In genomic region chr1:29211086-29212030, GRCh38 we compare ENCODE assay signal across 18 cellular contexts. TPM values are rescaled to one million over a fixed set of nuclear protein-coding genes. Genes with fewer than 3 reads are reported as not detected.
DNase-seq lines count a peak whose midpoint lies in the region; ATAC-seq, FAIRE-seq and TF ChIP-seq lines count a peak whose summit lies in the region.
"Had no signal": no experiment of that assay in that cellular context is flagged by ENCODE, and none has a peak within 500 bp of the region (broad histone marks: within the 10 kb centered on the region; RNA-seq: fewer than 3 reads in every experiment).

No MANE protein-coding gene starts in this region.

- WGBS in K562 (ENCODE audit: insufficient coverage, low coverage, missing lambda C conversion rate), result 92% methylated on average over 12 of the region's 12 CpGs

- no peak for TF ChIP-seq RAD21 in K562 (CRISPR knock-in tag; conservative IDR thresholded peaks at IDR 0.05 in 1 of 2, IDR thresholded peaks at IDR 0.05 in 1 of 2)

- H3K4me3 ChIP-seq in K562, result no peak overlapping the region
- H3K4me3 ChIP-seq in osteoblast (ENCODE audit: insufficient read depth, low read length), result no peak overlapping the region
- H3K4me3 ChIP-seq: BLaER1, left ventricle myocardium inferior, SK-N-MC, transverse colon had no signal

- H3K27ac ChIP-seq in K562 (ENCODE audit: extremely low read depth, low read depth, low read length) (no peak overlapping the region), osteoblast (ENCODE audit: low read depth, low read length) (no peak overlapping the region)
- H3K27ac ChIP-seq: BLaER1, left ventricle myocardium inferior, SK-N-MC, transverse colon had no signal

- no peak overlapping the region for H3K9ac ChIP-seq in K562 (ENCODE audit: insufficient read depth in 1 of 2, low read depth in 2 of 2, low read length in 2 of 2)
- H3K9ac ChIP-seq: BLaER1 had no signal

- H4K20me1 ChIP-seq in K562 (replicated peaks; ENCODE audit: control insufficient read depth, insufficient read depth, low read length) (no peaks in the 10 kb centered on the region), osteoblast (ENCODE audit: insufficient read depth, low read length) (no peaks in the 10 kb centered on the region)
- H4K20me1 ChIP-seq: BLaER1 had no signal

- peaks cover 72% of the 10 kb centered on the region for H3K36me3 ChIP-seq in K562 (ENCODE audit: control insufficient read depth, insufficient read depth, low read length)
- H3K36me3 ChIP-seq in osteoblast (ENCODE audit: insufficient read depth, low read length), result peaks cover 53% of the 10 kb centered on the region

- no peak for TF ChIP-seq POLR2A in K562 (conservative IDR thresholded peaks at IDR 0.05)

- H3K4me2 ChIP-seq in K562 (ENCODE audit: insufficient read depth, low read length) (no peak overlapping the region), osteoblast (ENCODE audit: insufficient read depth, low read length) (no peak overlapping the region)
- H3K4me2 ChIP-seq: BLaER1 had no signal

- POLR2A ChIA-PET in K562 (lab: Yijun Ruan, JAX), result interaction anchor here (0.6 kb wide), 1 partner anchor 1562 kb away, joined by 3 read pairs; no protein-coding TSS in a partner anchor

- no peak for TF ChIP-seq CTCF in K562 (IDR thresholded peaks at IDR 0.05 in 2 of 3, conservative IDR thresholded peaks at IDR 0.05 in 1 of 3; ENCODE audit: insufficient read depth in 2 of 3, low read depth in 1 of 3, low read length in 3 of 3)
- no peak for TF ChIP-seq CTCF in osteoblast (IDR thresholded peaks at IDR 0.05; ENCODE audit: extremely low read depth, low read depth, low read length)

- H3K27me3 ChIP-seq in K562 (ENCODE audit: control insufficient read depth in 2 of 2, insufficient read depth in 2 of 2, low read length in 2 of 2) (no peaks in the 10 kb centered on the region), osteoblast (ENCODE audit: insufficient read depth, low read length) (no peaks in the 10 kb centered on the region)
- H3K27me3 ChIP-seq: BLaER1, transverse colon had no signal

- intact Hi-C loops in K562 (cut with micrococcal nuclease), result no loop called here

- in situ Hi-C loops in K562 (cut with MboI), result no loop called here

- no peak for FAIRE-seq in K562 (lab: Jason Lieb, UNC)
- FAIRE-seq: frontal cortex, small intestine had no signal

- DNase-seq in GM04503 (ENCODE audit: low read depth), result peak; percentile 52
- peak; percentile 2 for DNase-seq in NCI-H1694 treated with DMSO at 0.1 percent for 48 hours (lab: John Stamatoyannopoulos, UW)
- DNase-seq in K562 (ENCODE audit: extremely low read depth in 1 of 4, low spot score in 3 of 4), result no peak
- DNase-seq in osteoblast (ENCODE audit: insufficient read length, low spot score, missing footprints), result peak; percentile 79
- no peak for DNase-seq in activated gamma-delta T cell treated with Interleukin-2 at 50 U/mL for 16 hours
- DNase-seq: activated T-cell treated with anti-CD3 and anti-CD28 coated beads, Interleukin-2, amount 50 U/mL, for 24 hours; effector memory CD4-positive, alpha-beta T cell; Karpas-422; left ventricle myocardium inferior; NCI-H345; small intestine; transverse colon had no signal

- H3K4me1 ChIP-seq in K562 (replicated peaks in 1 of 2; ENCODE audit: control insufficient read depth in 2 of 2, insufficient read depth in 2 of 2, low read length in 2 of 2) (peaks cover 20% of the 10 kb centered on the region in 2 experiments; a peak in 4 of 5 replicates), osteoblast (ENCODE audit: insufficient read depth, low read length) (peaks cover 9% of the 10 kb centered on the region)
- H3K4me1 ChIP-seq: BLaER1, transverse colon had no signal

- CTCF ChIA-PET in K562 (lab: Yijun Ruan, JAX; ENCODE audit: low intra/inter-chr PET ratio), result no interaction called here

- no peaks in the 10 kb centered on the region for H3K79me2 ChIP-seq in K562 (ENCODE audit: control insufficient read depth, insufficient read depth, low read length)
- no peaks in the 10 kb centered on the region for H3K79me2 ChIP-seq in osteoblast (ENCODE audit: insufficient read depth, low read length)

- H3K9me3 ChIP-seq in K562 (replicated peaks; ENCODE audit: control insufficient read depth, insufficient read depth, low read depth, low read length) (no peaks in the 10 kb centered on the region), osteoblast (ENCODE audit: low read depth, low read length) (no peaks in the 10 kb centered on the region)
- H3K9me3 ChIP-seq: BLaER1, left ventricle myocardium inferior, transverse colon had no signal

- H2AFZ ChIP-seq in K562 (ENCODE audit: low read depth, low read length) (no peak overlapping the region), osteoblast (ENCODE audit: low read length) (no peak overlapping the region)

- no TSS peak for BruUV-seq in K562 (replicated peaks; lab: Mats Ljungman, UMichigan)

- TF ChIP-seq EP300 in K562 (IDR thresholded peaks at IDR 0.05; ENCODE audit: low read length), result no peak

- no peaks in the 10 kb centered on the region for H3K9me1 ChIP-seq in K562 (ENCODE audit: control insufficient read depth, insufficient read depth, low read length)

- ATAC-seq in K562 (no peak), GM19452 (IDR thresholded peaks at IDR 0.05; ENCODE audit: unreplicated experiment) (no peak), GM18907 (IDR thresholded peaks at IDR 0.05; ENCODE audit: unreplicated experiment) (no peak)
- ATAC-seq: Panc1 had no signal

TF ChIP-seq in K562, 482 proteins besides CTCF, POLR2A, EP300 and RAD21 (continues in another document):
- TF ChIP-seq ZNF695 (CRISPR knock-in tag; IDR thresholded peaks at IDR 0.05), result no peak

RNA-seq across cellular contexts. Expression of gene MECR, which starts 19.4 kb away (rescaled TPM):
- 106 and 162 TPM in 2 replicates for total RNA-seq in K562 (2011; cell fraction: chromatin; rRNA removed; ENCODE audit: low replicate concordance)
- total RNA-seq in K562 (2011; cell fraction: nucleolus; rRNA removed), result 106 and 111 TPM in 2 replicates
- total RNA-seq in K562 (2011; cell fraction: nucleoplasm; rRNA removed), result 98.9 and 104 TPM in 2 replicates
- total RNA-seq in K562 (2014; rRNA removed) (42.9 and 48.1 TPM in 2 replicates), K562 (2014; rRNA removed; fragmentation: Illumina TruSeq; extraction: Trizol) (29.2 and 35.9 TPM in 2 replicates), K562 (2015; rRNA removed; fragmentation: Illumina TruSeq; extraction: Trizol) (27.5 and 30.4 TPM in 2 replicates), K562 (2021) (48.8 and 51.2 TPM in 2 replicates), osteoblast (23.5 and 25.6 TPM in 2 replicates)
- polyA plus RNA-seq in K562 (2011; rRNA removed) (43.7 and 57.2 TPM in 2 replicates), K562 (2014; fragmentation: Illumina TruSeq; extraction: Trizol) (52.8 and 58.3 TPM in 2 replicates), K562 (2014; fragmentation: Nextera tagmentation; extraction: Ambion mirVana) (10 to 100 TPM; 10.4 to 18.0 TPM), K562 (2014; rRNA removed) (58.6 and 61.2 TPM in 2 replicates)
- polyA plus RNA-seq in K562 (2011; cell fraction: cytosol; rRNA removed), result 46.1 and 47.4 TPM in 2 replicates
- 51.0 and 58.5 TPM in 2 replicates for polyA plus RNA-seq in K562 (2011; cell fraction: nucleus; rRNA removed)
- 39.0 and 47.8 TPM in 2 replicates for polyA plus RNA-seq in K562 (2012)
- polyA minus RNA-seq in K562 (2011; rRNA and poly(A)+ RNA removed), result 44.6 and 48.9 TPM in 2 replicates
- 25.6 and 31.0 TPM in 2 replicates for polyA minus RNA-seq in K562 (2011; cell fraction: cytosol; rRNA and poly(A)+ RNA removed)
- polyA minus RNA-seq in K562 (2011; cell fraction: nucleus; rRNA and poly(A)+ RNA removed), result 33.3 and 39.5 TPM in 2 replicates

RNA-seq across cellular contexts. Expression of gene PTPRU, which starts 25.0 kb away (rescaled TPM):
- 4.9 and 9.4 TPM in 2 replicates for total RNA-seq in K562 (2011; cell fraction: chromatin; rRNA removed; ENCODE audit: low replicate concordance)
- 10.3 and 12.5 TPM in 2 replicates for total RNA-seq in K562 (2011; cell fraction: nucleolus; rRNA removed)
- total RNA-seq in K562 (2011; cell fraction: nucleoplasm; rRNA removed), result 6.5 and 6.9 TPM in 2 replicates
- 2.9 and 4.3 TPM in 2 replicates for total RNA-seq in K562 (2014; rRNA removed)
- total RNA-seq in K562 (2014; rRNA removed; fragmentation: Illumina TruSeq; extraction: Trizol), result 0.22 and 0.44 TPM in 2 replicates
- 0.64 and 1.0 TPM in 2 replicates for total RNA-seq in K562 (2015; rRNA removed; fragmentation: Illumina TruSeq; extraction: Trizol)
- 2.7 and 3.1 TPM in 2 replicates for total RNA-seq in K562 (2021)
- 0.92 and 4.0 TPM in 2 replicates for polyA plus RNA-seq in K562 (2011; rRNA removed)
- polyA plus RNA-seq in K562 (2011; cell fraction: cytosol; rRNA removed), result 2.5 and 3.9 TPM in 2 replicates
- 6.1 and 10.5 TPM in 2 replicates for polyA plus RNA-seq in K562 (2011; cell fraction: nucleus; rRNA removed)
- polyA plus RNA-seq in K562 (2012), result 2.2 and 4.7 TPM in 2 replicates
- 1.3 and 1.7 TPM in 2 replicates for polyA plus RNA-seq in K562 (2014; fragmentation: Illumina TruSeq; extraction: Trizol)
- polyA plus RNA-seq in K562 (2014; fragmentation: Nextera tagmentation; extraction: Ambion mirVana), result under 1 TPM; 0.01 to 0.03 TPM
- polyA plus RNA-seq in K562 (2014; rRNA removed), result 1.5 and 2.5 TPM in 2 replicates
- polyA minus RNA-seq in K562 (2011; rRNA and poly(A)+ RNA removed), result 0.91 and 2.5 TPM in 2 replicates
- polyA minus RNA-seq in K562 (2011; cell fraction: cytosol; rRNA and poly(A)+ RNA removed), result 1.7 and 6.4 TPM in 2 replicates
- 3.6 and 6.8 TPM in 2 replicates for polyA minus RNA-seq in K562 (2011; cell fraction: nucleus; rRNA and poly(A)+ RNA removed)
- total RNA-seq in osteoblast, result 9.4 and 16.2 TPM in 2 replicates

RNA-seq across cellular contexts. Expression of gene SRSF4, which starts 29.7 kb away (rescaled TPM):
- total RNA-seq in K562 (2011; cell fraction: chromatin; rRNA removed; ENCODE audit: low replicate concordance), result 110 and 300 TPM in 2 replicates
- total RNA-seq in K562 (2011; cell fraction: nucleolus; rRNA removed), result 71.2 and 83.3 TPM in 2 replicates
- 149 and 200 TPM in 2 replicates for total RNA-seq in K562 (2011; cell fraction: nucleoplasm; rRNA removed)
- total RNA-seq in K562 (2014; rRNA removed) (75.6 and 77.7 TPM in 2 replicates), K562 (2014; rRNA removed; fragmentation: Illumina TruSeq; extraction: Trizol) (68.4 and 70.8 TPM in 2 replicates), K562 (2015; rRNA removed; fragmentation: Illumina TruSeq; extraction: Trizol) (84.2 and 91.4 TPM in 2 replicates), K562 (2021) (93.1 and 93.2 TPM in 2 replicates), osteoblast (27.9 and 30.4 TPM in 2 replicates)
- polyA plus RNA-seq in K562 (2011; rRNA removed) (69.6 and 82.0 TPM in 2 replicates), K562 (2014; fragmentation: Illumina TruSeq; extraction: Trizol) (116 and 132 TPM in 2 replicates), K562 (2014; fragmentation: Nextera tagmentation; extraction: Ambion mirVana) (10 to 100 TPM; 15.9 to 18.4 TPM), K562 (2014; rRNA removed) (119 and 128 TPM in 2 replicates)
- 37.1 and 75.0 TPM in 2 replicates for polyA plus RNA-seq in K562 (2011; cell fraction: cytosol; rRNA removed)
- polyA plus RNA-seq in K562 (2011; cell fraction: nucleus; rRNA removed), result 90.7 and 117 TPM in 2 replicates
- polyA plus RNA-seq in K562 (2012), result 67.1 and 100 TPM in 2 replicates
- 82.9 and 102 TPM in 2 replicates for polyA minus RNA-seq in K562 (2011; rRNA and poly(A)+ RNA removed)
- polyA minus RNA-seq in K562 (2011; cell fraction: cytosol; rRNA and poly(A)+ RNA removed), result 30.6 and 39.6 TPM in 2 replicates
- 32.4 and 56.8 TPM in 2 replicates for polyA minus RNA-seq in K562 (2011; cell fraction: nucleus; rRNA and poly(A)+ RNA removed)

Comparison
In these comparisons a context has a peak if more than half of its experiments do, and no peak if none do; other contexts are left out.
1. DNase-seq: peak in GM04503 (single experiment), NCI-H1694 treated with DMSO at 0.1 percent for 48 hours (single experiment) and osteoblast (single experiment); none in K562 (0 of 4) and activated gamma-delta T cell treated with Interleukin-2 at 50 U/mL for 16 hours (single experiment).